Comparison of ENCODE assay signal across 8 cellular contexts in genomic region chr15:34366271-34367043, GRCh38. TPM values are rescaled to one million over a fixed set of nuclear protein-coding genes. Genes with fewer than 3 reads are reported as not detected.
A peak's percentile ranks its signal among the peaks of the same experiment; 100 is the strongest.
DNase-seq lines count a peak whose midpoint lies in the region; ATAC-seq and TF ChIP-seq lines count a peak whose summit lies in the region.

No MANE protein-coding gene starts in this region.

- H3K27me3 ChIP-seq in dorsolateral prefrontal cortex (no peaks in the 10 kb centered on the region), liver (ENCODE audit: control insufficient read depth in 4 of 4, insufficient read depth in 4 of 4, low read length in 3 of 4) (no peaks in the 10 kb centered on the region)

- TF ChIP-seq CTCF in dorsolateral prefrontal cortex (IDR thresholded peaks at IDR 0.05 in 54 of 56, conservative IDR thresholded peaks at IDR 0.05 in 2 of 56; ENCODE audit: low read depth in 1 of 56, partially characterized antibody in 56 of 56), result no peak
- TF ChIP-seq CTCF in liver (IDR thresholded peaks at IDR 0.05; ENCODE audit: low read depth, low read length, missing input control), result no peak

- ATAC-seq in GM21717 (IDR thresholded peaks at IDR 0.05; ENCODE audit: unreplicated experiment), result peak; percentile 20
- no peak for ATAC-seq in HG02840 (IDR thresholded peaks at IDR 0.05; ENCODE audit: low FRiP score, unreplicated experiment)

- H3K27ac ChIP-seq in dorsolateral prefrontal cortex (peak overlapping the region in 57 of 59 donors; percentile 15 to 100 (median 96)), liver (ENCODE audit: low read depth in 1 of 2, low read length in 2 of 2) (no peak overlapping the region)

- H3K4me1 ChIP-seq in liver (ENCODE audit: control insufficient read depth in 4 of 4, insufficient read depth in 4 of 4, low read length in 3 of 4), result peaks cover 0 to 19% (median 12%) of the 10 kb centered on the region in 4 donors

- no peak overlapping the region for H3K9ac ChIP-seq in liver (ENCODE audit: low read depth in 1 of 2, low read length in 2 of 2)

- H3K36me3 ChIP-seq in liver (ENCODE audit: control insufficient read depth in 4 of 4, insufficient read depth in 3 of 4, low read depth in 1 of 4, low read length in 3 of 4), result no peaks in the 10 kb centered on the region

- TF ChIP-seq RAD21 in liver (IDR thresholded peaks at IDR 0.05), result no peak

- no peaks in the 10 kb centered on the region for H3K9me3 ChIP-seq in liver (ENCODE audit: control insufficient read depth in 4 of 4, low read length in 3 of 4)

- DNase-seq in AML-193 (lab: John Stamatoyannopoulos, UW), result peak; percentile 16 to 40
- peak; percentile 71 for DNase-seq in NCI-H2227 (lab: John Stamatoyannopoulos, UW; ENCODE audit: unreplicated experiment)
- DNase-seq in activated CD4-positive, alpha-beta T cell treated with anti-CD3 and anti-CD28 coated beads for 48 hours, result peak; percentile 68
- peak in 8 of 10 donors; percentile 36 to 74 (median 61) for DNase-seq in dorsolateral prefrontal cortex
- peak; percentile 48 for DNase-seq in stimulated activated CD4-positive, alpha-beta T cell treated with anti-CD3 and anti-CD28 coated beads, Interleukin-4, amount 100 ng/mL, for 1 hour

- intact Hi-C loops in dorsolateral prefrontal cortex (cut with DNase I), result loop anchor here (1.0 to 10.0 kb wide), 8 partner anchors 23 to 302 kb away; partner anchors contain the start of genes EMC7 (in 2 of the 2), NOP10 (in 2 of the 2), NUTM1 (in 2 of the 2) and PGBD4 (in 2 of the 2)

- under 1% methylated on average over 36 of the region's 36 CpGs for WGBS in liver

- peak overlapping the region; percentile 71 to 100 (median 92) for H3K4me3 ChIP-seq in dorsolateral prefrontal cortex
- H3K4me3 ChIP-seq in liver (ENCODE audit: low read depth in 1 of 3, low read length in 3 of 3), result peak overlapping the region; percentile 59 to 86 (median 66)

TF ChIP-seq in liver, 16 proteins besides CTCF, POLR2A, EP300 and RAD21:
- TF ChIP-seq SP1 (IDR thresholded peaks at IDR 0.05) (no peak), ZBTB33 (IDR thresholded peaks at IDR 0.05) (no peak), FOXA2 (IDR thresholded peaks at IDR 0.05) (no peak), MAX (IDR thresholded peaks at IDR 0.05) (no peak), REST (IDR thresholded peaks at IDR 0.05) (no peak), RXRA (IDR thresholded peaks at IDR 0.05) (no peak), YY1 (IDR thresholded peaks at IDR 0.05) (no peak), NR2F2 (IDR thresholded peaks at IDR 0.05) (no peak), HNF4A (conservative IDR thresholded peaks at IDR 0.05) (no peak), FOXA1 (IDR thresholded peaks at IDR 0.05) (no peak), GABPA (IDR thresholded peaks at IDR 0.05 in 1 of 2, conservative IDR thresholded peaks at IDR 0.05 in 1 of 2) (no peak), JUND (IDR thresholded peaks at IDR 0.05) (no peak), HNF4G (IDR thresholded peaks at IDR 0.05) (no peak)

RNA-seq across cellular contexts. Expression of gene LPCAT4, which starts 0.5 kb away (rescaled TPM):
- total RNA-seq in dorsolateral prefrontal cortex, result 100 to 1,000 TPM in 116 of 120 experiments, 10 to 100 TPM in 4; 71.1 to 266 (median 159) TPM
- 1 to 10 TPM; 1.1 to 1.7 TPM for total RNA-seq in liver
- 1 to 10 TPM; 2.0 to 2.4 TPM for polyA plus RNA-seq in liver

RNA-seq across cellular contexts. Expression of gene NUTM1, which starts 23.3 kb away (rescaled TPM):
- total RNA-seq in dorsolateral prefrontal cortex (not detected), liver (not detected)
- polyA plus RNA-seq in liver, result not detected

RNA-seq across cellular contexts. Expression of gene NOP10, which starts 23.5 kb away (rescaled TPM):
- 10 to 100 TPM; 27.3 to 73.6 (median 47.5) TPM for total RNA-seq in dorsolateral prefrontal cortex
- 100 to 1,000 TPM; 104 to 105 TPM for total RNA-seq in liver
- polyA plus RNA-seq in liver, result 100 to 1,000 TPM; 145 to 223 TPM

RNA-seq across cellular contexts. Expression of gene SLC12A6, which starts 28.9 kb away (rescaled TPM):
- total RNA-seq in dorsolateral prefrontal cortex (10 to 100 TPM; 31.2 to 56.8 (median 43.6) TPM), liver (10 to 100 TPM; 11.8 to 17.8 TPM)
- polyA plus RNA-seq in liver, result 1 to 10 TPM; 1.9 to 2.4 TPM

Comparison
In these comparisons a context has a peak if more than half of its experiments do, and no peak if none do; other contexts are left out.
1. H3K27ac ChIP-seq: peak in dorsolateral prefrontal cortex (57 of 59); none in liver (0 of 2).
2. RNA of gene LPCAT4, which starts 0.5 kb away (total RNA-seq): 71.1 to 266 TPM in dorsolateral prefrontal cortex; 1.1 to 1.7 TPM in liver; every median in the first group is over 10 times any median in the second.
3. Peak in every context shown above with its lines, with median percentiles within 50 percentile points of each other: DNase-seq.